8 cellular contexts compared by ENCODE assay signal in the genomic region with DNA sequence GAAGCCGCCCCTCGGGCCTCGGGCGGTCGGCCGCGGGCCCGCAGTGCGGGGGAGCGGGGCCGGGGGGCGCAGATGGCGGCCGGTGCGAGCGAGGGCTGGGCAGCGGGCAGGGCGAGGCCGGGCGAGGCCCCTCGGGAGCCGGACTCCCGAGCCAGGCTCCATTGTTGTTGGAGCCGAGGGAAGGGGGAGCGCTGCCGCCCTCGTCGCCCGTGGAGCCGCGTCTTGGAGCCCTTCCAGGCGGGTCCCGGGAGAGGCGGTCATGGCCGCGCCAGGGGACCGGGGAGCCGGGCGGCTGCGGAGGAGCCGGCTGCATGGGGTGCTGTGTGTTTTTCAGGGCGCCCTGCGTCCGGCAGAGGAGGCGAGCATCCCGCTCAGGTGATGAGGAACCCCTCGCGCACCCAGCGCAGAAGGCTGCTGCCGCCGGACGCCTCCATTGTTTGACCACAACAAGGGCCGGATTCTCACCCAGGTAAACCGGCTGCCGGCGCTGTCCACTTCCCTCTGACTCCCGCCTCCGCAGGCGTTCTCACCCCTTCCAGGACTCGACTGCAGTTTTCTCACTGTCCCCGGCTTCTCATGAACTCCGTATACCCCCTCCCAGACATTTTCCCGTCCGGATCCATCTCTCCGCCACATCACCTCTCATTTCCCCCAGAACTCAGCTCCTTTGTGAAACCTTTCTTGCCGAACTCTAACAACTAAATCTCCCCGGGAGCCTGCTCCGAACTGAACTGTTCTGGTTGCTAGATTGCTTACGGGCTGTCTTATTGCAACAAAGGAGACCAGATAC. TPM values are rescaled to one million over a fixed set of nuclear protein-coding genes. Genes with fewer than 3 reads are reported as not detected.
A peak's percentile ranks its signal among the peaks of the same experiment; 100 is the strongest.
DNase-seq lines count a peak whose midpoint lies in the region; ATAC-seq and TF ChIP-seq lines count a peak whose summit lies in the region.

No MANE protein-coding gene starts in this region.

- H3K27me3 ChIP-seq in BLaER1 (peaks cover 9% of the 10 kb centered on the region; the same call in 1 of the 2 replicates), HUES64 (ENCODE audit: insufficient read depth, low read length) (peaks cover 59% of the 10 kb centered on the region), subcutaneous abdominal adipose tissue (ENCODE audit: control insufficient read depth in 5 of 5, insufficient read depth in 4 of 5, low read length in 5 of 5) (no peaks in the 10 kb centered on the region)

- H3K9me3 ChIP-seq in BLaER1: no peaks in the 10 kb centered on the region
- no peaks in the 10 kb centered on the region for H3K9me3 ChIP-seq in HUES64 (ENCODE audit: insufficient read depth, low read depth, low read length)
- no peaks in the 10 kb centered on the region for H3K9me3 ChIP-seq in subcutaneous abdominal adipose tissue (ENCODE audit: control insufficient read depth in 5 of 5, low read length in 5 of 5)

- TF ChIP-seq CTCF in mesothelial cell of epicardium (IDR thresholded peaks at IDR 0.05; ENCODE audit: unreplicated experiment): no peak

- H3K4me1 ChIP-seq in BLaER1 (peaks cover 30% of the 10 kb centered on the region), HUES64 (ENCODE audit: insufficient read depth, low read length) (peaks cover 13% of the 10 kb centered on the region; the same call in 1 of the 2 replicates), subcutaneous abdominal adipose tissue (ENCODE audit: control insufficient read depth in 5 of 5, insufficient read depth in 5 of 5, low read length in 5 of 5) (peaks cover 0 to 25% (median 20%) of the 10 kb centered on the region in 5 donors)

- H3K27ac ChIP-seq in BLaER1 (peak overlapping the region; percentile 90), HUES64 (ENCODE audit: low read depth, low read length) (no peak overlapping the region), subcutaneous abdominal adipose tissue (ENCODE audit: low read depth, low read length) (peak overlapping the region; percentile 61)

- H3K9ac ChIP-seq in BLaER1 (peak overlapping the region; percentile 93), HUES64 (ENCODE audit: low read depth, low read length) (peak overlapping the region; percentile 78), subcutaneous abdominal adipose tissue (ENCODE audit: low read length in 5 of 5) (peak overlapping the region; percentile 67 to 87 (median 79))

- H3K36me3 ChIP-seq in BLaER1 (peaks cover 24% of the 10 kb centered on the region), HUES64 (ENCODE audit: insufficient read depth, low read length) (peaks cover 9% of the 10 kb centered on the region; the same call in 1 of the 2 replicates), subcutaneous abdominal adipose tissue (ENCODE audit: control insufficient read depth in 5 of 5, insufficient read depth in 5 of 5, low read length in 5 of 5) (peaks cover 0 to 4% (median 2%) of the 10 kb centered on the region in 5 donors)

- peaks cover 10% of the 10 kb centered on the region for H3K36me3 Mint-ChIP-seq in mesothelial cell of epicardium

- H4K20me1 ChIP-seq in BLaER1: peaks cover 79% of the 10 kb centered on the region

- H3K4me1 Mint-ChIP-seq in mesothelial cell of epicardium: peaks cover 41% of the 10 kb centered on the region

- peak; percentile 13 for ATAC-seq in GM19455 (IDR thresholded peaks at IDR 0.05; ENCODE audit: unreplicated experiment)

- peak; percentile 35 for DNase-seq in activated CD4-positive, alpha-beta T cell treated with anti-CD3 and anti-CD28 coated beads for 48 hours
- DNase-seq in effector CD8-positive, alpha-beta T cell (lab: John Stamatoyannopoulos, UW): peak; percentile 17
- DNase-seq in mesothelial cell of epicardium (ENCODE audit: low spot score in 2 of 2, unreplicated experiment in 2 of 2) (peak; percentile 36 to 74), NCI-H2107 (lab: John Stamatoyannopoulos, UW) (no peak)

- H3K9me3 Mint-ChIP-seq in mesothelial cell of epicardium: no peaks in the 10 kb centered on the region

- H3K27ac Mint-ChIP-seq in mesothelial cell of epicardium: peak overlapping the region; percentile 97

- under 1% methylated on average over 69 of the region's 69 CpGs for WGBS in HUES64

- H3K27me3 Mint-ChIP-seq in mesothelial cell of epicardium (ENCODE audit: low read depth): no peaks in the 10 kb centered on the region

- peak overlapping the region; percentile 96 for H3K4me3 Mint-ChIP-seq in mesothelial cell of epicardium

- peak overlapping the region; percentile 99 for H3K4me3 ChIP-seq in BLaER1
- H3K4me3 ChIP-seq in HUES64 (ENCODE audit: low read length): peak overlapping the region; percentile 82
- H3K4me3 ChIP-seq in subcutaneous abdominal adipose tissue (ENCODE audit: low read depth in 1 of 5, low read length in 5 of 5): peak overlapping the region; percentile 70 to 79 (median 76)

- H3K4me2 ChIP-seq in BLaER1: peak overlapping the region; percentile 96

RNA-seq across cellular contexts. Expression of a gene that starts 0.7 kb away (rescaled TPM):
- polyA plus RNA-seq in HUES64 (2013, experiment 1 of 2): 51.8 TPM
- polyA plus RNA-seq in HUES64 (2013, experiment 2 of 2): 66.5 TPM
- total RNA-seq in mesothelial cell of epicardium: 112 to 122 TPM (median 116 TPM) in 3 replicates

RNA-seq across cellular contexts. Expression of a gene that starts 1.1 kb away (rescaled TPM):
- polyA plus RNA-seq in HUES64 (2013, experiment 1 of 2): 4.6 TPM
- polyA plus RNA-seq in HUES64 (2013, experiment 2 of 2): 8.1 TPM
- total RNA-seq in mesothelial cell of epicardium: 51.9 to 55.1 TPM (median 52.4 TPM) in 3 replicates
